ENCODE assay signal across 8 cellular contexts in genomic region chr18:26549103-26549485, GRCh38. TPM values are rescaled to one million over a fixed set of nuclear protein-coding genes. Genes with fewer than 3 reads are reported as not detected.
DNase-seq lines count a peak whose midpoint lies in the region; ATAC-seq and TF ChIP-seq lines count a peak whose summit lies in the region.

No MANE protein-coding gene starts in this region.

- intact Hi-C loops in left lung (cut with DNase I), result loop anchor here in 1 of 2 donors (10.0 kb wide), 1 partner anchor 106 kb away; no protein-coding TSS in a partner anchor

- WGBS in suprapubic skin, result 0% methylated on average over 10 of the region's 36 CpGs

- no peak for TF ChIP-seq POLR2A in suprapubic skin (IDR thresholded peaks at IDR 0.05)

- CTCF ChIA-PET in RWPE1 (lab: Yijun Ruan, JAX), result interaction anchor here (0.6 kb wide), 1 partner anchor 750 kb away, joined by 3 read pairs; no protein-coding TSS in a partner anchor

- H3K36me3 ChIP-seq in left lung (no peaks in the 10 kb centered on the region), suprapubic skin (no peaks in the 10 kb centered on the region)

- POLR2A ChIA-PET in RWPE1 (lab: Yijun Ruan, JAX; ENCODE audit: low non-redundant PET), result interaction anchor here (1.0 kb wide), 1 partner anchor 60 kb away, joined by 3 read pairs; no protein-coding TSS in a partner anchor

- H3K4me1 ChIP-seq in left lung (peaks cover 17 to 42% of the 10 kb centered on the region in 2 donors), suprapubic skin (peaks cover 71% of the 10 kb centered on the region)

- ATAC-seq in GM21723 (IDR thresholded peaks at IDR 0.05; ENCODE audit: unreplicated experiment) (peak; percentile 23), left lung (peak; percentile 46), HG02885 (IDR thresholded peaks at IDR 0.05; ENCODE audit: poor library complexity, unreplicated experiment) (no peak), HG02623 (IDR thresholded peaks at IDR 0.05; ENCODE audit: unreplicated experiment) (no peak)

- H3K27ac ChIP-seq in C4-2B (peak overlapping the region; percentile 86), RWPE1 (peak overlapping the region; percentile 99), left lung (peak overlapping the region; percentile 40 to 76), suprapubic skin (peak overlapping the region; percentile 85)

- peaks cover 31 to 74% of the 10 kb centered on the region in 2 donors for H3K27me3 ChIP-seq in left lung
- peaks cover 17% of the 10 kb centered on the region for H3K27me3 ChIP-seq in suprapubic skin

- H3K4me3 ChIP-seq in choroid plexus epithelial cell (ENCODE audit: low read depth, low read length) (peak overlapping the region; percentile 81), left lung (peak overlapping the region; percentile 60 to 67), suprapubic skin (peak overlapping the region; percentile 74)

- DNase-seq in RWPE1 (ENCODE audit: low spot score) (peak; percentile 48), choroid plexus epithelial cell (ENCODE audit: low read depth) (peak; percentile 57), left lung (peak; percentile 32 to 81), suprapubic skin (ENCODE audit: low spot score in 2 of 2) (peak in 1 of 2 donors; percentile 65)

- no peaks in the 10 kb centered on the region for H3K9me3 ChIP-seq in left lung
- H3K9me3 ChIP-seq in suprapubic skin, result no peaks in the 10 kb centered on the region

- TF ChIP-seq CTCF in C4-2B (conservative IDR thresholded peaks at IDR 0.05), result no peak
- no peak for TF ChIP-seq CTCF in RWPE1 (conservative IDR thresholded peaks at IDR 0.05; ENCODE audit: low read depth)
- no peak for TF ChIP-seq CTCF in choroid plexus epithelial cell (conservative IDR thresholded peaks at IDR 0.05; ENCODE audit: low read depth, low read length)
- TF ChIP-seq CTCF in left lung (IDR thresholded peaks at IDR 0.05), result no peak
- TF ChIP-seq CTCF in suprapubic skin (IDR thresholded peaks at IDR 0.05), result no peak

- TF ChIP-seq EP300 in suprapubic skin (IDR thresholded peaks at IDR 0.05), result no peak

RNA-seq across cellular contexts. Expression of gene KCTD1, which starts 0.7 kb away (rescaled TPM):
- total RNA-seq in left lung (10 to 100 TPM; 12.1 to 21.7 TPM), suprapubic skin (100 to 1,000 TPM in 1 of 4 donors, 10 to 100 TPM in 3; 31.9 to 104 (median 69.7) TPM)

Comparison
In these comparisons a context has a peak if more than half of its experiments do, and no peak if none do; other contexts are left out.
1. ATAC-seq: peak in GM21723 (single experiment) and left lung (single experiment); none in HG02885 (single experiment) and HG02623 (single experiment).
2. Peak in every context shown above with its lines, with median percentiles within 50 percentile points of each other: H3K27ac ChIP-seq and H3K4me3 ChIP-seq.